ENCODE assay signal across 19 cellular contexts in genomic region chr7:151024435-151025056, GRCh38. TPM values are rescaled to one million over a fixed set of nuclear protein-coding genes. Genes with fewer than 3 reads are reported as not detected.
A peak's percentile ranks its signal among the peaks of the same experiment; 100 is the strongest.
DNase-seq lines count a peak whose midpoint lies in the region; ATAC-seq and TF ChIP-seq lines count a peak whose summit lies in the region.
"Had no signal": no experiment of that assay in that cellular context is flagged by ENCODE, and none has a peak within 500 bp of the region (broad histone marks: within the 10 kb centered on the region; RNA-seq: fewer than 3 reads in every experiment).

A gene with protein sequence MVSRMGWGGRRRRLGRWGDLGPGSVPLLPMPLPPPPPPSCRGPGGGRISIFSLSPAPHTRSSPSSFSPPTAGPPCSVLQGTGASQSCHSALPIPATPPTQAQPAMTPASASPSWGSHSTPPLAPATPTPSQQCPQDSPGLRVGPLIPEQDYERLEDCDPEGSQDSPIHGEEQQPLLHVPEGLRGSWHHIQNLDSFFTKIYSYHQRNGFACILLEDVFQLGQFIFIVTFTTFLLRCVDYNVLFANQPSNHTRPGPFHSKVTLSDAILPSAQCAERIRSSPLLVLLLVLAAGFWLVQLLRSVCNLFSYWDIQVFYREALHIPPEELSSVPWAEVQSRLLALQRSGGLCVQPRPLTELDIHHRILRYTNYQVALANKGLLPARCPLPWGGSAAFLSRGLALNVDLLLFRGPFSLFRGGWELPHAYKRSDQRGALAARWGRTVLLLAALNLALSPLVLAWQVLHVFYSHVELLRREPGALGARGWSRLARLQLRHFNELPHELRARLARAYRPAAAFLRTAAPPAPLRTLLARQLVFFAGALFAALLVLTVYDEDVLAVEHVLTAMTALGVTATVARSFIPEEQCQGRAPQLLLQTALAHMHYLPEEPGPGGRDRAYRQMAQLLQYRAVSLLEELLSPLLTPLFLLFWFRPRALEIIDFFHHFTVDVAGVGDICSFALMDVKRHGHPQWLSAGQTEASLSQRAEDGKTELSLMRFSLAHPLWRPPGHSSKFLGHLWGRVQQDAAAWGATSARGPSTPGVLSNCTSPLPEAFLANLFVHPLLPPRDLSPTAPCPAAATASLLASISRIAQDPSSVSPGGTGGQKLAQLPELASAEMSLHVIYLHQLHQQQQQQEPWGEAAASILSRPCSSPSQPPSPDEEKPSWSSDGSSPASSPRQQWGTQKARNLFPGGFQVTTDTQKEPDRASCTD (minus strand): TSS chr7:151024494. CDS start chr7:151024423, 71 bp downstream.

- POLR2A ChIA-PET in CD4-positive, alpha-beta memory T cell (lab: Charles Lee; ENCODE audit: partially characterized antibody), result interaction anchor here (1.6 to 1.9 kb wide), 2 partner anchors 10 to 16 kb away, joined by 5 to 8 read pairs; no protein-coding TSS in a partner anchor
- POLR2A ChIA-PET in naive thymus-derived CD8-positive, alpha-beta T cell (lab: Charles Lee), result interaction anchor here (1.0 to 1.4 kb wide), 2 partner anchors 34 to 49 kb away, joined by 3 to 4 read pairs; no protein-coding TSS in a partner anchor

- no TSS peak for BruUV-seq in mammary epithelial cell (replicated peaks; lab: Mats Ljungman, UMichigan)

- H3K27me3 ChIP-seq in CD4-positive, alpha-beta memory T cell (ENCODE audit: insufficient read depth, low read length), result no peaks in the 10 kb centered on the region
- H3K27me3 ChIP-seq in mammary epithelial cell (ENCODE audit: insufficient read depth, low read length), result no peaks in the 10 kb centered on the region
- H3K27me3 ChIP-seq in heart right ventricle, result peaks cover 0 to 30% (median 19%) of the 10 kb centered on the region in 7 donors
- peaks cover 0 to 21% (median 11%) of the 10 kb centered on the region in 9 donors for H3K27me3 ChIP-seq in heart left ventricle
- H3K27me3 ChIP-seq: body of pancreas had no signal

- H3K27me3 Mint-ChIP-seq in CD4-positive, alpha-beta memory T cell, result peaks cover 0 to 6% of the 10 kb centered on the region in 2 donors
- H3K27me3 Mint-ChIP-seq in naive thymus-derived CD8-positive, alpha-beta T cell, result peaks cover 0 to 8% (median 0%) of the 10 kb centered on the region in 5 donors

- H3K9me3 Mint-ChIP-seq in CD4-positive, alpha-beta memory T cell, result no peaks in the 10 kb centered on the region
- no peaks in the 10 kb centered on the region for H3K9me3 Mint-ChIP-seq in naive thymus-derived CD8-positive, alpha-beta T cell
- H3K9me3 Mint-ChIP-seq: WTC11 had no signal

- H3K27ac ChIP-seq in CD4-positive, alpha-beta memory T cell (ENCODE audit: low read depth, low read length), result no peak within 1 kb of the TSS
- H3K27ac ChIP-seq in mammary epithelial cell (ENCODE audit: insufficient read depth, low read depth, low read length), result no peak within 1 kb of the TSS
- H3K27ac ChIP-seq in heart right ventricle, result no peak within 1 kb of the TSS
- H3K27ac ChIP-seq in heart left ventricle, result no peak within 1 kb of the TSS
- H3K27ac ChIP-seq: body of pancreas, esophagus muscularis mucosa, KMS-11 had no signal

- no peaks in the 10 kb centered on the region for H3K9me3 ChIP-seq in CD4-positive, alpha-beta memory T cell (ENCODE audit: control insufficient read depth in 1 of 2, low read length in 2 of 2)
- H3K9me3 ChIP-seq in mammary epithelial cell (replicated peaks; ENCODE audit: insufficient read depth, low read length) (no peaks in the 10 kb centered on the region), heart right ventricle (no peaks in the 10 kb centered on the region), heart left ventricle (no peaks in the 10 kb centered on the region)
- H3K9me3 ChIP-seq: body of pancreas, esophagus muscularis mucosa had no signal

- CTCF ChIA-PET in CD4-positive, alpha-beta memory T cell (lab: Charles Lee; ENCODE audit: partially characterized antibody), result interaction anchor here (0.6 to 2.1 kb wide), 4 partner anchors 14 to 86 kb away, joined by 3 to 7 read pairs (median 4); no protein-coding TSS in a partner anchor
- CTCF ChIA-PET in mammary epithelial cell (lab: Charles Lee; ENCODE audit: low non-redundant PET), result no interaction called here

- dilution Hi-C loops in mammary epithelial cell (cut with HindIII; ENCODE audit: low sequenced_read_pairs), result no loop called here

- ATAC-seq in naive thymus-derived CD8-positive, alpha-beta T cell, result no peak
- ATAC-seq in heart right ventricle, result no peak
- ATAC-seq in heart left ventricle, result no peak
- ATAC-seq: body of pancreas, WTC11 had no signal

- intact Hi-C loops in CD4-positive, alpha-beta memory T cell (cut with micrococcal nuclease), result no loop called here
- intact Hi-C loops in mammary epithelial cell (cut with micrococcal nuclease) (no loop called here), heart right ventricle (cut with DNase I) (loop anchor here in 3 of 10 donors (5.0 kb wide), 2 partner anchors 68 to 88 kb away; no protein-coding TSS in a partner anchor), heart left ventricle (cut with DNase I) (loop anchor here in 3 of 10 donors (5.0 to 10.0 kb wide), 3 partner anchors 70 to 657 kb away; partner anchors contain the start of gene REPIN1 (in 1 of the 3))

- no peak for DNase-seq in CD4-positive, alpha-beta memory T cell
- peak; percentile 79 for DNase-seq in ELF-1 (ENCODE audit: low read depth, low spot score)
- peak; percentile 36 for DNase-seq in mammary epithelial cell
- DNase-seq in naive thymus-derived CD8-positive, alpha-beta T cell, result no peak
- no peak for DNase-seq in heart right ventricle
- no peak for DNase-seq in heart left ventricle
- DNase-seq in GM13976 (ENCODE audit: low spot score), result no peak
- DNase-seq: activated naive CD4-positive, alpha-beta T cell treated with Interleukin-2 at 50 U/mL for 16 hours; body of pancreas; DMS153; NCI-H1105 treated with DMSO at 0.1 percent for 48 hours; NCI-H2227 treated with DMSO at 0.1 percent for 48 hours; NK-92 treated with Interleukin-12 subunit alpha and Interleukin-12 subunit beta, amount 100 ng/mL, for 24 hours; occipital lobe; stimulated activated CD4-positive, alpha-beta T cell treated with anti-CD3 and anti-CD28 coated beads, Interleukin-4, amount 100 ng/mL, for 24 hours; stimulated activated CD8-positive, alpha-beta memory T cell treated with anti-CD3 and anti-CD28 coated beads, Interleukin-4, amount 100 ng/mL, for 48 hours had no signal

- peaks cover 11 to 23% (median 17%) of the 10 kb centered on the region in 4 donors for H3K4me1 Mint-ChIP-seq in CD4-positive, alpha-beta memory T cell
- peaks cover 8 to 22% (median 19%) of the 10 kb centered on the region in 4 donors for H3K4me1 Mint-ChIP-seq in naive thymus-derived CD8-positive, alpha-beta T cell

- no peaks in the 10 kb centered on the region for H3K36me3 ChIP-seq in CD4-positive, alpha-beta memory T cell (ENCODE audit: insufficient read depth, low read length)
- H3K36me3 ChIP-seq in mammary epithelial cell (ENCODE audit: insufficient read depth, low read length), result no peaks in the 10 kb centered on the region
- H3K36me3 ChIP-seq in heart right ventricle, result no peaks in the 10 kb centered on the region
- no peaks in the 10 kb centered on the region for H3K36me3 ChIP-seq in heart left ventricle
- H3K36me3 ChIP-seq: esophagus muscularis mucosa had no signal

- no peak within 1 kb of the TSS for H2AFZ ChIP-seq in mammary epithelial cell (ENCODE audit: low read depth, low read length)

- no peak within 1 kb of the TSS for H3K4me2 ChIP-seq in mammary epithelial cell (ENCODE audit: insufficient read depth, low read depth, low read length)
- H3K4me2 ChIP-seq: KMS-11 had no signal

- no peak for TF ChIP-seq POLR2A in heart left ventricle (IDR thresholded peaks at IDR 0.05)

- no peak within 1 kb of the TSS for H3K9ac ChIP-seq in mammary epithelial cell (ENCODE audit: insufficient read depth, low read length)
- H3K9ac ChIP-seq: KMS-11 had no signal

- peaks cover 0 to 6% of the 10 kb centered on the region in 2 donors for H3K36me3 Mint-ChIP-seq in CD4-positive, alpha-beta memory T cell
- no peaks in the 10 kb centered on the region for H3K36me3 Mint-ChIP-seq in naive thymus-derived CD8-positive, alpha-beta T cell
- H3K36me3 Mint-ChIP-seq: WTC11 had no signal

- in situ Hi-C loops in mammary epithelial cell (cut with MboI; ENCODE audit: low sequenced_read_pairs in 2 of 2) (no loop called here), GM13976 (cut with MboI; ENCODE audit: low sequenced_read_pairs, unreplicated experiment) (no loop called here)

- no peaks in the 10 kb centered on the region for H4K20me1 ChIP-seq in mammary epithelial cell (ENCODE audit: insufficient read depth, low read length)

- H3K4me3 Mint-ChIP-seq in CD4-positive, alpha-beta memory T cell, result no peak within 1 kb of the TSS
- H3K4me3 Mint-ChIP-seq in naive thymus-derived CD8-positive, alpha-beta T cell, result no peak within 1 kb of the TSS
- H3K4me3 Mint-ChIP-seq: WTC11 had no signal

- no peak within 1 kb of the TSS for H3K4me3 ChIP-seq in CD4-positive, alpha-beta memory T cell (ENCODE audit: low read length in 2 of 2)
- H3K4me3 ChIP-seq in mammary epithelial cell (replicated peaks in 1 of 3; ENCODE audit: insufficient read depth in 1 of 3, low read depth in 2 of 3, low read length in 3 of 3) (no peak within 1 kb of the TSS), heart right ventricle (no peak within 1 kb of the TSS), heart left ventricle (no peak within 1 kb of the TSS)
- H3K4me3 ChIP-seq: body of pancreas, esophagus muscularis mucosa had no signal

- 73% methylated on average over 4 of the region's 4 CpGs for WGBS in mammary epithelial cell (ENCODE audit: low coverage, missing lambda C conversion rate)
- 81 to 82% methylated on average over 4 of the region's 4 CpGs for WGBS in heart right ventricle, 2 donors
- whole genome bisulfite sequencing in heart left ventricle, 4 donors, result 73 to 91% (median 85%) methylated on average over 4 of the region's 4 CpGs

- no peak for TF ChIP-seq CTCF in mammary epithelial cell (conservative IDR thresholded peaks at IDR 0.05 in 1 of 2, IDR thresholded peaks at IDR 0.05 in 1 of 2; ENCODE audit: extremely low read depth in 1 of 2, insufficient read depth in 1 of 2, low read depth in 1 of 2, low read length in 2 of 2)
- TF ChIP-seq CTCF in heart right ventricle (IDR thresholded peaks at IDR 0.05), result no peak
- no peak for TF ChIP-seq CTCF in heart left ventricle (IDR thresholded peaks at IDR 0.05)
- TF ChIP-seq CTCF in GM13976 (IDR thresholded peaks at IDR 0.05; ENCODE audit: borderline replicate concordance, control extremely low read depth, extremely low read depth, insufficient read depth, missing control alignments), result no peak

- H3K79me2 ChIP-seq in mammary epithelial cell (ENCODE audit: insufficient read depth, low read length), result peaks cover 8% of the 10 kb centered on the region

- peak within 1 kb of the TSS in 6 of 7 donors; percentile 36 to 83 (median 80) for H3K27ac Mint-ChIP-seq in CD4-positive, alpha-beta memory T cell
- H3K27ac Mint-ChIP-seq in naive thymus-derived CD8-positive, alpha-beta T cell, result peak within 1 kb of the TSS in 7 of 10 donors; percentile 58 to 100 (median 72)
- H3K27ac Mint-ChIP-seq: WTC11 had no signal

- H3K4me1 ChIP-seq in CD4-positive, alpha-beta memory T cell (ENCODE audit: insufficient read depth, low read length), result peaks cover 16% of the 10 kb centered on the region
- H3K4me1 ChIP-seq in mammary epithelial cell (ENCODE audit: insufficient read depth, low read length) (peaks cover 28% of the 10 kb centered on the region), heart right ventricle (peaks cover 3 to 17% (median 9%) of the 10 kb centered on the region in 9 donors), heart left ventricle (peaks cover 0 to 16% (median 13%) of the 10 kb centered on the region in 12 donors)

RNA-seq across cellular contexts. Expression of the gene that starts here (rescaled TPM):
- 10 to 100 TPM; 29.3 to 29.9 TPM for total RNA-seq in CD4-positive, alpha-beta memory T cell
- polyA plus RNA-seq in CD4-positive, alpha-beta memory T cell, result 10 to 100 TPM; 16.9 to 36.6 TPM
- total RNA-seq in mammary epithelial cell, result under 1 TPM; under 0.01 to 0.54 TPM
- 0.14 TPM for polyA plus RNA-seq in mammary epithelial cell
- polyA minus RNA-seq in mammary epithelial cell, result not detected
- total RNA-seq in naive thymus-derived CD8-positive, alpha-beta T cell, result 10 to 100 TPM; 34.6 to 42.2 TPM
- polyA plus RNA-seq in naive thymus-derived CD8-positive, alpha-beta T cell, result 10 to 100 TPM in 2 of 3 donors, 1 to 10 TPM in 1; 9.2 to 39.1 (median 24.7) TPM
- under 1 TPM in 3 of 10 donors, not detected in 7; 0.09 to 0.39 (median 0.10) TPM for total RNA-seq in heart right ventricle
- under 1 TPM; 0.45 to 0.59 TPM for polyA plus RNA-seq in heart right ventricle
- 1 to 10 TPM in 1 of 9 donors, under 1 TPM in 1, not detected in 7; 0.07 to 1.0 TPM for total RNA-seq in heart left ventricle
- polyA plus RNA-seq in heart left ventricle, result under 1 TPM; 0.26 to 0.38 TPM
- total RNA-seq: body of pancreas had no signal

Comparison
In these comparisons a context has a peak if more than half of its experiments do, and no peak if none do; other contexts are left out.
1. RNA of the gene that starts here (total RNA-seq): 34.6 to 42.2 TPM in naive thymus-derived CD8-positive, alpha-beta T cell and 29.3 to 29.9 TPM in CD4-positive, alpha-beta memory T cell; under 0.01 to 0.54 TPM in mammary epithelial cell, 0.09 to 0.39 TPM in heart right ventricle and 0.07 to 1.0 TPM in heart left ventricle; every median in the first group is over 10 times any median in the second.
2. Peak in DNase-seq in mammary epithelial cell; RNA of the gene not detected or under 1 TPM.